ENCODE assay signal across 8 cellular contexts in genomic region chr2:39124000-39124769, GRCh38.
DNase-seq lines count a peak whose midpoint lies in the region; ATAC-seq and TF ChIP-seq lines count a peak whose summit lies in the region.

No MANE protein-coding gene starts in this region.

- ATAC-seq in GM18511 (IDR thresholded peaks at IDR 0.05; ENCODE audit: unreplicated experiment) (peak; percentile 59), HG03025 (IDR thresholded peaks at IDR 0.05; ENCODE audit: low FRiP score, unreplicated experiment) (peak; percentile 52)

- peak; percentile 74 for TF ChIP-seq CTCF in 22Rv1 (IDR thresholded peaks at IDR 0.05)
- peak; percentile 58 for TF ChIP-seq CTCF in retinal pigment epithelial cell (conservative IDR thresholded peaks at IDR 0.05; ENCODE audit: low read depth, low read length)

- peak overlapping the region; percentile 91 for H3K27ac ChIP-seq in 22Rv1

- peak overlapping the region; percentile 77 for H3K4me3 ChIP-seq in retinal pigment epithelial cell (ENCODE audit: low read length)

- DNase-seq in NCI-H2029 (lab: John Stamatoyannopoulos, UW) = peak; percentile 92
- DNase-seq in T-helper 9 cell = peak; percentile 93
- DNase-seq in astrocyte of the hippocampus (ENCODE audit: low read depth, low spot score) = peak; percentile 99
- DNase-seq in hypothalamus (lab: John Stamatoyannopoulos, UW) = peak; percentile 24 to 96 (median 90)
- DNase-seq in retinal pigment epithelial cell (ENCODE audit: low read depth) = peak; percentile 89

Comparison
In these comparisons a context has a peak if more than half of its experiments do, and no peak if none do; other contexts are left out.
1. Peak in every context shown above with its lines: DNase-seq, ATAC-seq, H3K4me3 ChIP-seq and H3K27ac ChIP-seq.